ENCODE assay signal across 2 cellular contexts in the genomic region with DNA sequence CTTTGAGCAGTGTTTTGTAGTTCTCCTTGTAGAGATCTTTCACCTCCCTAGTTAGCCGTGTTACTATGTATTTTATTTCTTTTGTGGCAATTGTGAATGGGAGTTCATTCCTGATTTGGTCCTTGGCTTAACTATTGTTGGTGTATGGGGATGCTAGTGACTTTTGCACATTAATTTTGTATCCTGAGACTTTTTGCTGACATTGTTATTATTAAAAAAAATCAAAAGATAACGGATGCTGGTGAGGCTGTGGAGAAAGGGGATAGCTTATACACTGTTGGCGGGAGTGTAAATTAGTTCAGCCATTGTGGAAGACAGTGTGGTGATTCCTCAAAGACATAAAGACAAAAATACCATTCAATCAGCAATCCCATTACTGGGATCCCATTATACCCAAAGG.
TF ChIP-seq lines count a peak whose summit lies in the region.

No MANE protein-coding gene starts in this region.

TF ChIP-seq in HepG2, 621 proteins besides CTCF, POLR2A, EP300 and RAD21:
- peak; percentile 52; the same call in 1 of the 2 replicates for TF ChIP-seq MAFF (IDR thresholded peaks at IDR 0.05; ENCODE audit: low read depth, low read length)
- peak in 1 of 2 experiments; percentile 68; a peak in 3 of 4 replicates for TF ChIP-seq MAFK (conservative IDR thresholded peaks at IDR 0.05 in 1 of 2, IDR thresholded peaks at IDR 0.05 in 1 of 2; ENCODE audit: low read length in 2 of 2)
- no peak for TF ChIP-seq ARNT2 (CRISPR knock-in tag; IDR thresholded peaks at IDR 0.05; ENCODE audit: low read depth)

TF ChIP-seq in IMR-90, 13 proteins besides CTCF, POLR2A, EP300 and RAD21:
- TF ChIP-seq NFE2L2 (IDR thresholded peaks at IDR 0.05; ENCODE audit: low read depth, low read length) (no peak), CEBPB (IDR thresholded peaks at IDR 0.05; ENCODE audit: low read depth, low read length) (no peak), MAFK (IDR thresholded peaks at IDR 0.05; ENCODE audit: low read depth, low read length) (peak; percentile 60), BHLHE40 (IDR thresholded peaks at IDR 0.05; ENCODE audit: low read depth, low read length) (no peak), MAZ (IDR thresholded peaks at IDR 0.05; ENCODE audit: borderline replicate concordance, low read depth, low read length) (no peak)
